Comparison of ENCODE assay signal across 32 cellular contexts in genomic region chr4:140777401-140777800, GRCh38. TPM values are rescaled to one million over a fixed set of nuclear protein-coding genes. Genes with fewer than 3 reads are reported as not detected.
"Had no signal": no experiment of that assay in that cellular context is flagged by ENCODE, and none has a peak within 500 bp of the region (broad histone marks: within the 10 kb centered on the region; RNA-seq: fewer than 3 reads in every experiment).

No MANE protein-coding gene starts in this region.

- H3K27me3 Mint-ChIP-seq: activated naive CD8-positive, alpha-beta T cell treated with anti-CD3 and anti-CD28 coated beads, Interleukin-2, amount 10 ng/mL, durations not matched to agents 7 days and 5 days had no signal

- H3K4me1 Mint-ChIP-seq: activated naive CD8-positive, alpha-beta T cell treated with anti-CD3 and anti-CD28 coated beads, Interleukin-2, amount 10 ng/mL, durations not matched to agents 7 days and 5 days; WTC11 had no signal

- H3K9me3 Mint-ChIP-seq: activated naive CD8-positive, alpha-beta T cell treated with anti-CD3 and anti-CD28 coated beads, Interleukin-2, amount 10 ng/mL, durations not matched to agents 7 days and 5 days; T-helper 1 cell treated with Interleukin-12 subunit alpha and Interleukin-12 subunit beta and Interleukin-4 antibody, amounts not matched to agents 30 μg/mL and 1 μg/mL, for 36 hours had no signal

- DNase-seq: activated CD4-positive, alpha-beta T cell treated with anti-CD3 and anti-CD28 coated beads for 48 hours; activated CD4-positive, alpha-beta T cell treated with anti-CD3 and anti-CD28 coated beads, Interleukin-2, amount 50 U/mL, for 4 hours; activated CD4-positive, CD25-positive, alpha-beta regulatory T cell treated with anti-CD3 and anti-CD28 coated beads, Interleukin-2, amount 50 U/mL, for 72 hours; activated CD8-positive, alpha-beta memory T cell treated with anti-CD3 and anti-CD28 coated beads, Interleukin-2, amount 50 U/mL, for 48 hours; activated CD8-positive, alpha-beta T cell treated with anti-CD3 and anti-CD28 coated beads, Interleukin-2, amount 10 ng/mL, durations not matched to agents 7 days and 5 days; activated naive CD4-positive, alpha-beta T cell treated with anti-CD3 and anti-CD28 coated beads, Interleukin-2, amount 50 U/mL, for 16 hours; activated naive CD8-positive, alpha-beta T cell treated with anti-CD3 and anti-CD28 coated beads, Interleukin-2, amount 10 ng/mL, durations not matched to agents 7 days and 5 days; activated T-cell treated with anti-CD3 and anti-CD28 coated beads, Interleukin-2, amount 50 U/mL, for 1 hour; adrenal gland; anterior cingulate cortex; MG63; MV-4-11; NCI-H1092 treated with DMSO at 0.1 percent for 48 hours; NCI-H1417 treated with DMSO at 0.1 percent for 48 hours; NCI-H1694; NCI-H2029; NCI-H2107; NCI-H2171 treated with DMSO at 0.1 percent for 48 hours; NCI-H226; NCI-H526; NCI-H774; NK-92 treated with Interleukin-12 subunit alpha and Interleukin-12 subunit beta, amount 100 ng/mL, for 24 hours; PC-3; SHP77; SW 1271; T-helper 9 cell had no signal

- ATAC-seq: activated CD8-positive, alpha-beta T cell treated with anti-CD3 and anti-CD28 coated beads, Interleukin-2, amount 10 ng/mL, durations not matched to agents 7 days and 5 days; PC-3; SK-N-SH treated with all-trans-retinoic acid at 6 μM for 48 hours; WTC11 had no signal

- FAIRE-seq: RCC 7860 had no signal

- H3K27ac Mint-ChIP-seq: activated CD8-positive, alpha-beta T cell treated with anti-CD3 and anti-CD28 coated beads, Interleukin-2, amount 10 ng/mL, durations not matched to agents 7 days and 5 days; activated naive CD8-positive, alpha-beta T cell treated with anti-CD3 and anti-CD28 coated beads, Interleukin-2, amount 10 ng/mL, durations not matched to agents 7 days and 5 days; T-helper 1 cell treated with Interleukin-12 subunit alpha and Interleukin-12 subunit beta and Interleukin-4 antibody, amounts not matched to agents 30 μg/mL and 1 μg/mL, for 36 hours; WTC11 had no signal

- H3K36me3 Mint-ChIP-seq: activated naive CD8-positive, alpha-beta T cell treated with anti-CD3 and anti-CD28 coated beads, Interleukin-2, amount 10 ng/mL, durations not matched to agents 7 days and 5 days; WTC11 had no signal

- H3K4me1 ChIP-seq: adrenal gland, SJSA1 had no signal

- H3K27me3 ChIP-seq: adrenal gland, MG63, SJSA1 had no signal

- H3K4me3 Mint-ChIP-seq: activated CD8-positive, alpha-beta T cell treated with anti-CD3 and anti-CD28 coated beads, Interleukin-2, amount 10 ng/mL, durations not matched to agents 7 days and 5 days; activated naive CD8-positive, alpha-beta T cell treated with anti-CD3 and anti-CD28 coated beads, Interleukin-2, amount 10 ng/mL, durations not matched to agents 7 days and 5 days; T-helper 1 cell treated with Interleukin-12 subunit alpha and Interleukin-12 subunit beta and Interleukin-4 antibody, amounts not matched to agents 30 μg/mL and 1 μg/mL, for 36 hours; WTC11 had no signal

- H3K9me3 ChIP-seq: adrenal gland, MG63, SJSA1 had no signal

- H3K27ac ChIP-seq: adrenal gland, coronary artery, SJSA1 had no signal

RNA-seq across cellular contexts. Expression of gene TBC1D9, which starts 21.2 kb away (rescaled TPM):
- total RNA-seq: activated CD8-positive, alpha-beta T cell treated with anti-CD3 and anti-CD28 coated beads, Interleukin-2, amount 10 ng/mL, durations not matched to agents 7 days and 5 days had no signal
